ENCODE assay signal across 12 cellular contexts in genomic region chr18:11728247-11728646, GRCh38. TPM values are rescaled to one million over a fixed set of nuclear protein-coding genes. Genes with fewer than 3 reads are reported as not detected.
DNase-seq lines count a peak whose midpoint lies in the region; ATAC-seq, FAIRE-seq and TF ChIP-seq lines count a peak whose summit lies in the region.
"Had no signal": no experiment of that assay in that cellular context is flagged by ENCODE, and none has a peak within 500 bp of the region (broad histone marks: within the 10 kb centered on the region; RNA-seq: fewer than 3 reads in every experiment).

No MANE protein-coding gene starts in this region.

- no peak for FAIRE-seq in bronchial epithelial cell (lab: Jason Lieb, UNC)

- ATAC-seq in GM21528 (IDR thresholded peaks at IDR 0.05; ENCODE audit: low FRiP score, unreplicated experiment) (no peak), HG03521 (IDR thresholded peaks at IDR 0.05; ENCODE audit: unreplicated experiment) (no peak)
- ATAC-seq: CD8-positive, alpha-beta T cell had no signal

- DNase-seq in SIG-M5 treated with dmso at 0.1 percent for 504 hours (lab: John Stamatoyannopoulos, UW; ENCODE audit: unreplicated experiment) (peak; percentile 15), SIG-M5 (lab: John Stamatoyannopoulos, UW) (no peak), NAMALWA (ENCODE audit: low spot score) (peak; percentile 45), bronchial epithelial cell (ENCODE audit: low read depth) (peak; percentile 52), retinal pigment epithelial cell (ENCODE audit: low read depth) (no peak)
- DNase-seq in stimulated activated naive CD4-positive, alpha-beta T cell treated with Interleukin-2 at 50 U/mL for 16 hours (lab: John Stamatoyannopoulos, UW): no peak
- DNase-seq: activated CD8-positive, alpha-beta memory T cell treated with anti-CD3 and anti-CD28 coated beads for 24 hours; CD8-positive, alpha-beta T cell; colonic mucosa; sigmoid colon had no signal

- peak; percentile 53 for TF ChIP-seq CTCF in bronchial epithelial cell (IDR thresholded peaks at IDR 0.05; ENCODE audit: insufficient read depth, low read length, severe bottlenecking)
- TF ChIP-seq CTCF in retinal pigment epithelial cell (conservative IDR thresholded peaks at IDR 0.05; ENCODE audit: low read depth, low read length): peak; percentile 57

- no peaks in the 10 kb centered on the region for H3K36me3 ChIP-seq in bronchial epithelial cell (ENCODE audit: control insufficient read depth, insufficient read depth, low read length)
- H3K36me3 ChIP-seq: colonic mucosa, sigmoid colon had no signal

- H3K4me3 ChIP-seq in bronchial epithelial cell (ENCODE audit: low read depth, low read length) (no peak overlapping the region), retinal pigment epithelial cell (ENCODE audit: low read length) (no peak overlapping the region)
- H3K4me3 ChIP-seq: colonic mucosa, sigmoid colon had no signal

- no peaks in the 10 kb centered on the region for H3K27me3 ChIP-seq in bronchial epithelial cell (ENCODE audit: control insufficient read depth, insufficient read depth, low read length)
- H3K27me3 ChIP-seq: colonic mucosa had no signal

RNA-seq across cellular contexts. Expression of gene GNAL, which starts 39.2 kb away (rescaled TPM):
- 8.8 and 10.8 TPM in 2 replicates for total RNA-seq in bronchial epithelial cell

Comparison
In these comparisons a context has a peak if more than half of its experiments do, and no peak if none do; other contexts are left out.
1. DNase-seq: peak in SIG-M5 treated with dmso at 0.1 percent for 504 hours (single experiment), NAMALWA (single experiment) and bronchial epithelial cell (single experiment); none in SIG-M5 (single experiment), retinal pigment epithelial cell (single experiment) and stimulated activated naive CD4-positive, alpha-beta T cell treated with Interleukin-2 at 50 U/mL for 16 hours (single experiment).